ENCODE assay signal across 8 cellular contexts in genomic region chrX:120790118-120790517, GRCh38.
DNase-seq lines count a peak whose midpoint lies in the region; ATAC-seq and TF ChIP-seq lines count a peak whose summit lies in the region.

No MANE protein-coding gene starts in this region.

- no peak for TF ChIP-seq POLR2A in adrenal gland (IDR thresholded peaks at IDR 0.05)
- no peak for TF ChIP-seq POLR2A in sigmoid colon (IDR thresholded peaks at IDR 0.05)
- no peak for TF ChIP-seq POLR2A in suprapubic skin (IDR thresholded peaks at IDR 0.05)

- intact Hi-C loops in adrenal gland (cut with DNase I) (no loop called here), left cardiac atrium (cut with DNase I) (no loop called here), sigmoid colon (cut with DNase I) (no loop called here)

- TF ChIP-seq EP300 in sigmoid colon (IDR thresholded peaks at IDR 0.05): no peak
- TF ChIP-seq EP300 in suprapubic skin (IDR thresholded peaks at IDR 0.05): no peak

- H3K4me3 ChIP-seq in adrenal gland: no peak overlapping the region
- no peak overlapping the region for H3K4me3 ChIP-seq in sigmoid colon
- H3K4me3 ChIP-seq in suprapubic skin: no peak overlapping the region

- no peaks in the 10 kb centered on the region for H3K9me3 ChIP-seq in adrenal gland (replicated peaks in 1 of 3)
- no peaks in the 10 kb centered on the region for H3K9me3 ChIP-seq in sigmoid colon
- H3K9me3 ChIP-seq in suprapubic skin: no peaks in the 10 kb centered on the region

- H3K27ac ChIP-seq in adrenal gland: no peak overlapping the region
- H3K27ac ChIP-seq in sigmoid colon: no peak overlapping the region
- no peak overlapping the region for H3K27ac ChIP-seq in suprapubic skin

- H3K27me3 ChIP-seq in adrenal gland (peaks cover 15% of the 10 kb centered on the region), sigmoid colon (no peaks in the 10 kb centered on the region), suprapubic skin (no peaks in the 10 kb centered on the region)

- H3K36me3 ChIP-seq in adrenal gland (replicated peaks in 1 of 2): no peaks in the 10 kb centered on the region
- no peaks in the 10 kb centered on the region for H3K36me3 ChIP-seq in sigmoid colon
- H3K36me3 ChIP-seq in suprapubic skin: no peaks in the 10 kb centered on the region

- 0 to 1% (median 1%) methylated on average over 5 of the region's 5 CpGs for WGBS in adrenal gland, 4 donors
- WGBS in sigmoid colon, 2 donors: 1 to 2% methylated on average over 5 of the region's 5 CpGs
- WGBS in suprapubic skin: under 1% methylated on average over 5 of the region's 5 CpGs

- DNase-seq in Daoy (ENCODE audit: low read depth) (peak; percentile 48), HT-29 (ENCODE audit: low spot score) (peak; percentile 76), NOMO-1 (lab: John Stamatoyannopoulos, UW; ENCODE audit: unreplicated experiment in 2 of 2) (peak; percentile 43 to 65), adrenal gland (peak; percentile 37 to 60 (median 52)), left cardiac atrium (no peak), sigmoid colon (peak; percentile 71), suprapubic skin (ENCODE audit: low spot score in 2 of 2) (no peak)

- TF ChIP-seq CTCF in adrenal gland (IDR thresholded peaks at IDR 0.05) (peak; percentile 66 to 90 (median 78)), sigmoid colon (IDR thresholded peaks at IDR 0.05) (peak in 3 of 4 experiments; percentile 15 to 62 (median 45)), suprapubic skin (IDR thresholded peaks at IDR 0.05) (peak in 1 of 2 donors; percentile 51)

- H3K4me1 ChIP-seq in adrenal gland (replicated peaks in 1 of 2) (peaks cover 0 to 6% of the 10 kb centered on the region in 2 donors), sigmoid colon (no peaks in the 10 kb centered on the region), suprapubic skin (no peaks in the 10 kb centered on the region)

- ATAC-seq in GM19395 (IDR thresholded peaks at IDR 0.05; ENCODE audit: unreplicated experiment) (peak; percentile 82), left cardiac atrium (peak; percentile 70 to 73)

Comparison
In these comparisons a context has a peak if more than half of its experiments do, and no peak if none do; other contexts are left out.
1. DNase-seq: peak in Daoy (single experiment), HT-29 (single experiment), NOMO-1 (2 of 2), adrenal gland (7 of 7) and sigmoid colon (single experiment); none in left cardiac atrium (single experiment) and suprapubic skin (0 of 2).